Comparison of ENCODE assay signal across 8 cellular contexts in genomic region chr16:56281256-56281805, GRCh38.
DNase-seq lines count a peak whose midpoint lies in the region; ATAC-seq and TF ChIP-seq lines count a peak whose summit lies in the region.

No MANE protein-coding gene starts in this region.

- H3K4me3 ChIP-seq in tibial nerve = no peak overlapping the region

- peaks cover 0 to 3% (median 0%) of the 10 kb centered on the region in 3 donors for H3K27me3 Mint-ChIP-seq in naive B cell

- H3K36me3 Mint-ChIP-seq in naive B cell = no peaks in the 10 kb centered on the region

- H3K4me1 Mint-ChIP-seq in naive B cell = peaks cover 28 to 53% (median 51%) of the 10 kb centered on the region in 3 donors

- WGBS in tibial nerve, 2 donors = 63 to 69% methylated on average over 2 of the region's 2 CpGs

- H3K4me3 Mint-ChIP-seq in naive B cell = no peak overlapping the region

- no peaks in the 10 kb centered on the region for H3K36me3 ChIP-seq in tibial nerve

- DNase-seq in GM10266 (ENCODE audit: extremely low spot score) = peak; percentile 30
- DNase-seq in M059J (ENCODE audit: low read depth) = peak; percentile 15
- peak in 10 of 61 donors; percentile 30 to 61 (median 45) for DNase-seq in caudate nucleus (lab: John Stamatoyannopoulos, UW)
- DNase-seq in naive B cell = no peak
- no peak for DNase-seq in NCI-H446 (lab: John Stamatoyannopoulos, UW)
- DNase-seq in tibial nerve (ENCODE audit: low spot score in 2 of 2) = no peak

- H3K27ac ChIP-seq in caudate nucleus (ENCODE audit: low read depth, low read length) = peak overlapping the region; percentile 85
- no peak overlapping the region for H3K27ac ChIP-seq in tibial nerve

- TF ChIP-seq EP300 in tibial nerve (IDR thresholded peaks at IDR 0.05) = no peak

- H3K27ac Mint-ChIP-seq in naive B cell = peak overlapping the region in 4 of 6 donors; percentile 33 to 76 (median 66)

- ATAC-seq in naive B cell (ENCODE audit: low read depth in 2 of 2) = no peak
- ATAC-seq in HG03571 (IDR thresholded peaks at IDR 0.05; ENCODE audit: unreplicated experiment) = no peak
- no peak for ATAC-seq in GM19324 (IDR thresholded peaks at IDR 0.05; ENCODE audit: low FRiP score, unreplicated experiment)

- H3K27me3 ChIP-seq in tibial nerve = no peaks in the 10 kb centered on the region

- H3K9me3 ChIP-seq in tibial nerve = no peaks in the 10 kb centered on the region

- no peaks in the 10 kb centered on the region for H3K4me1 ChIP-seq in tibial nerve

- H3K9me3 Mint-ChIP-seq in naive B cell = no peaks in the 10 kb centered on the region

- no peak for TF ChIP-seq POLR2A in tibial nerve (IDR thresholded peaks at IDR 0.05)

- no peak for TF ChIP-seq CTCF in GM10266 (IDR thresholded peaks at IDR 0.05; ENCODE audit: control insufficient read depth, insufficient read depth, low read depth, missing control alignments)
- TF ChIP-seq CTCF in tibial nerve (IDR thresholded peaks at IDR 0.05) = no peak

Comparison
In these comparisons a context has a peak if more than half of its experiments do, and no peak if none do; other contexts are left out.
1. DNase-seq: peak in GM10266 (single experiment) and M059J (single experiment); none in naive B cell (single experiment), NCI-H446 (0 of 2) and tibial nerve (0 of 2).